Comparison of ENCODE assay signal across 22 cellular contexts in the genomic region with DNA sequence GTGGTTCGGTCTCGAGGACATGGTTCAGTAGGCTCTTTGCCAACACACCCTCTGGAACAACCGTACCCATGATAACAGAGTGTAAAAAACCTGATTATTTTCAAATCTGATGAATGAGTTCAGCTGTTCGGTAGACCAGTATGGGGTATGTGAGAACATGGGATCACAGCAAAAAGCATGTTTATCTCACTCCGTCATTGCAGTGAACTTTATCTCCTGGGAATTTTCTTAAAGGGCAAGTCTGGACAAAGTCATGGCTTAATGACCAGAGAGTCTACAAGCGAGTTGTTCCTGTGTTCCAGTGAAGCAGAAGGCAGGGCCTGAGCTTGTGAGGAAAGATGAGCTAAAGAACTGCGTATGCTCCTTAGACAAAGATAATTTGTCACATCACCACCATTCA.
DNase-seq lines count a peak whose midpoint lies in the region; ATAC-seq and TF ChIP-seq lines count a peak whose summit lies in the region.
"Had no signal": no experiment of that assay in that cellular context is flagged by ENCODE, and none has a peak within 500 bp of the region (broad histone marks: within the 10 kb centered on the region; RNA-seq: fewer than 3 reads in every experiment).

No MANE protein-coding gene starts in this region.

- dilution Hi-C loops in mammary epithelial cell (cut with HindIII; ENCODE audit: low sequenced_read_pairs), result no loop called here

- no peak overlapping the region for H3K27ac Mint-ChIP-seq in neural progenitor cell
- H3K27ac Mint-ChIP-seq: activated B cell treated with CpG ODN at 0.5 μM for 24 hours; memory B cell; natural killer cell; stimulated activated naive CD8-positive, alpha-beta T cell treated with anti-CD3 and anti-CD28 coated beads, Interleukin-15, Interleukin-2, amounts not matched to agents 100 ng/mL and 50 ng/mL, for 24 hours had no signal

- H3K9me3 ChIP-seq in RWPE2 (ENCODE audit: severe bottlenecking) (no peaks in the 10 kb centered on the region), mammary epithelial cell (replicated peaks; ENCODE audit: insufficient read depth, low read length) (no peaks in the 10 kb centered on the region), neural progenitor cell (ENCODE audit: low read depth) (no peaks in the 10 kb centered on the region)
- H3K9me3 ChIP-seq: adrenal gland, HAP-1, tibial nerve had no signal

- peaks cover 2% of the 10 kb centered on the region for H3K9me3 Mint-ChIP-seq in neural progenitor cell
- H3K9me3 Mint-ChIP-seq: activated B cell treated with CpG ODN at 0.5 μM for 24 hours; memory B cell; natural killer cell; stimulated activated naive CD8-positive, alpha-beta T cell treated with anti-CD3 and anti-CD28 coated beads, Interleukin-15, Interleukin-2, amounts not matched to agents 100 ng/mL and 50 ng/mL, for 24 hours had no signal

- no peak overlapping the region for H3K27ac ChIP-seq in RWPE2 (ENCODE audit: poor library complexity, severe bottlenecking)
- peak overlapping the region; percentile 29 for H3K27ac ChIP-seq in mammary epithelial cell (ENCODE audit: insufficient read depth, low read depth, low read length)
- no peak overlapping the region for H3K27ac ChIP-seq in neural progenitor cell
- H3K27ac ChIP-seq: adrenal gland, tibial nerve had no signal

- peaks cover 14% of the 10 kb centered on the region for H3F3A ChIP-seq in neural progenitor cell (ENCODE audit: low read depth)

- no TSS peak for BruUV-seq in mammary epithelial cell (replicated peaks; lab: Mats Ljungman, UMichigan)

- H4K20me1 ChIP-seq in mammary epithelial cell (ENCODE audit: insufficient read depth, low read length) (no peaks in the 10 kb centered on the region), neural progenitor cell (ENCODE audit: low read depth) (no peaks in the 10 kb centered on the region)

- H3K4me2 ChIP-seq in mammary epithelial cell (ENCODE audit: insufficient read depth, low read depth, low read length), result peak overlapping the region; percentile 12
- no peak overlapping the region for H3K4me2 ChIP-seq in neural progenitor cell

- WGBS in mammary epithelial cell (ENCODE audit: low coverage, missing lambda C conversion rate), result 40% methylated on average over 7 of the region's 7 CpGs

- no peaks in the 10 kb centered on the region for H3K79me2 ChIP-seq in mammary epithelial cell (ENCODE audit: insufficient read depth, low read length)
- no peaks in the 10 kb centered on the region for H3K79me2 ChIP-seq in neural progenitor cell (ENCODE audit: low read depth)

- H3K4me1 Mint-ChIP-seq in neural progenitor cell, result peaks cover 21% of the 10 kb centered on the region
- H3K4me1 Mint-ChIP-seq: activated B cell treated with CpG ODN at 0.5 μM for 24 hours, memory B cell, natural killer cell had no signal

- H3K4me1 ChIP-seq in RWPE2 (ENCODE audit: insufficient read depth, poor library complexity, severe bottlenecking) (peaks cover 13% of the 10 kb centered on the region), mammary epithelial cell (ENCODE audit: insufficient read depth, low read length) (peaks cover 13% of the 10 kb centered on the region), neural progenitor cell (peaks cover 33% of the 10 kb centered on the region)
- H3K4me1 ChIP-seq: adrenal gland had no signal

- DNase-seq in RWPE2 (ENCODE audit: low spot score) (no peak), mammary epithelial cell (peak; percentile 85), fibroblast of villous mesenchyme (ENCODE audit: low read depth) (peak; percentile 92), neural progenitor cell (ENCODE audit: low spot score) (no peak), posterior cingulate gyrus (no peak), foreskin fibroblast (no peak)
- no peak for DNase-seq in activated T-cell treated with anti-CD3 and anti-CD28 coated beads, Interleukin-2, amount 50 U/mL, for 48 hours
- DNase-seq: activated B cell treated with CpG ODN at 0.5 μM for 24 hours; activated CD4-positive, alpha-beta T cell treated with anti-CD3 and anti-CD28 coated beads, Interleukin-2, amount 50 U/mL, for 48 hours; activated gamma-delta T cell; adrenal gland; effector CD4-positive, alpha-beta T cell; hippocampal formation; islet precursor cell; natural killer cell; NCI-H1105; NCI-H2081; NCI-H510A treated with DMSO at 0.1 percent for 48 hours had no signal

- peak; percentile 71; the same call in 2 of the 3 replicates for ATAC-seq in RWPE2 (ENCODE audit: low read depth)
- ATAC-seq: natural killer cell had no signal

- CTCF ChIA-PET in mammary epithelial cell (lab: Charles Lee; ENCODE audit: low non-redundant PET), result interaction anchor here (0.7 kb wide), 1 partner anchor 1331 kb away, joined by 3 read pairs; no protein-coding TSS in a partner anchor

- H3K4me3 ChIP-seq in RWPE2 (ENCODE audit: severe bottlenecking), result no peak overlapping the region
- H3K4me3 ChIP-seq in mammary epithelial cell (replicated peaks in 1 of 3; ENCODE audit: insufficient read depth in 1 of 3, low read depth in 2 of 3, low read length in 3 of 3), result no peak overlapping the region
- no peak overlapping the region for H3K4me3 ChIP-seq in fibroblast of villous mesenchyme (ENCODE audit: low read depth, low read length)
- no peak overlapping the region for H3K4me3 ChIP-seq in neural progenitor cell
- H3K4me3 ChIP-seq in foreskin fibroblast (ENCODE audit: low read depth in 1 of 2, low read length in 2 of 2), result no peak overlapping the region
- H3K4me3 ChIP-seq: adrenal gland, HAP-1, tibial nerve had no signal

- H3K36me3 Mint-ChIP-seq in neural progenitor cell, result no peaks in the 10 kb centered on the region
- H3K36me3 Mint-ChIP-seq: memory B cell, natural killer cell had no signal

- no peak overlapping the region for H3K9ac ChIP-seq in mammary epithelial cell (ENCODE audit: insufficient read depth, low read length)
- no peak overlapping the region for H3K9ac ChIP-seq in neural progenitor cell

- intact Hi-C loops in mammary epithelial cell (cut with micrococcal nuclease) (no loop called here), posterior cingulate gyrus (cut with DNase I) (no loop called here)

- no peak for TF ChIP-seq CTCF in RWPE2 (IDR thresholded peaks at IDR 0.05; ENCODE audit: poor library complexity, severe bottlenecking)
- no peak for TF ChIP-seq CTCF in mammary epithelial cell (conservative IDR thresholded peaks at IDR 0.05 in 1 of 2, IDR thresholded peaks at IDR 0.05 in 1 of 2; ENCODE audit: extremely low read depth in 1 of 2, insufficient read depth in 1 of 2, low read depth in 1 of 2, low read length in 2 of 2)
- TF ChIP-seq CTCF in fibroblast of villous mesenchyme (IDR thresholded peaks at IDR 0.05; ENCODE audit: insufficient read depth, low read depth, low read length), result no peak
- no peak for TF ChIP-seq CTCF in neural progenitor cell (IDR thresholded peaks at IDR 0.05)
- no peak for TF ChIP-seq CTCF in foreskin fibroblast (IDR thresholded peaks at IDR 0.05; ENCODE audit: low read depth, low read length)

- H2AFZ ChIP-seq in mammary epithelial cell (ENCODE audit: low read depth, low read length) (peak overlapping the region; percentile 68), neural progenitor cell (replicated peaks) (peak overlapping the region; percentile 9)

- H3K4me3 Mint-ChIP-seq in neural progenitor cell, result no peak overlapping the region
- H3K4me3 Mint-ChIP-seq: activated B cell treated with CpG ODN at 0.5 μM for 24 hours; memory B cell; natural killer cell; stimulated activated naive CD8-positive, alpha-beta T cell treated with anti-CD3 and anti-CD28 coated beads, Interleukin-15, Interleukin-2, amounts not matched to agents 100 ng/mL and 50 ng/mL, for 24 hours had no signal

- H3K36me3 ChIP-seq in RWPE2 (ENCODE audit: low read depth) (no peaks in the 10 kb centered on the region), mammary epithelial cell (ENCODE audit: insufficient read depth, low read length) (no peaks in the 10 kb centered on the region), neural progenitor cell (no peaks in the 10 kb centered on the region)
- H3K36me3 ChIP-seq: adrenal gland, HAP-1, tibial nerve had no signal

- in situ Hi-C loops in mammary epithelial cell (cut with MboI; ENCODE audit: low sequenced_read_pairs in 2 of 2), result no loop called here

- H3K27me3 ChIP-seq in RWPE2 (ENCODE audit: insufficient read depth, poor library complexity, severe bottlenecking) (no peaks in the 10 kb centered on the region), mammary epithelial cell (ENCODE audit: insufficient read depth, low read length) (no peaks in the 10 kb centered on the region), neural progenitor cell (no peaks in the 10 kb centered on the region)
- H3K27me3 ChIP-seq: adrenal gland, tibial nerve had no signal

- peaks cover 3% of the 10 kb centered on the region for H3K27me3 Mint-ChIP-seq in neural progenitor cell (ENCODE audit: insufficient read depth, low read depth)
- H3K27me3 Mint-ChIP-seq: activated B cell treated with CpG ODN at 0.5 μM for 24 hours had no signal

Comparison
In these comparisons a context has a peak if more than half of its experiments do, and no peak if none do; other contexts are left out.
1. DNase-seq: peak in mammary epithelial cell (single experiment) and fibroblast of villous mesenchyme (single experiment); none in RWPE2 (single experiment), neural progenitor cell (single experiment), activated T-cell treated with anti-CD3 and anti-CD28 coated beads, Interleukin-2, amount 50 U/mL, for 48 hours (0 of 2), posterior cingulate gyrus (0 of 10) and foreskin fibroblast (0 of 2).